In the genomic region with DNA sequence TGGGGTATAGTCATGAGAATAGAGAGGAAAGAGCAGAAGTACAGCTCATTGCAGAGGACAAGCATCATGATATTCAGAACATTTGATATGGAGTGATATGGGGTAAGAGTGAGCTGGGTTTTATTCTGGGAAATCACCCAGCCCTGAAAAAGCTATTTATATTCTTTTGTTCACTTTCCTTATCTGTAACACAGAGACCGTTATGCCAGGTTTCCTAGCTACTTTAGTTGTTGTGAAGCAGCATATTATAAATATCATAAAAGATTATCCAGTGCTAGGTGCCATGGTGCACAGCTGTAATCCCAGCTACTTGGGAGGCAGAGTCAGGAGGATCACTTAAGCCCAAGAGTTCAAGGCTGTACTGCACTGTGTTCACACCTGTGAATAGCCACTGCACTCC, we compare ENCODE assay signal across 30 cellular contexts. TPM values are rescaled to one million over a fixed set of nuclear protein-coding genes. Genes with fewer than 3 reads are reported as not detected.
"Had no signal": no experiment of that assay in that cellular context is flagged by ENCODE, and none has a peak within 500 bp of the region (broad histone marks: within the 10 kb centered on the region; RNA-seq: fewer than 3 reads in every experiment).

No MANE protein-coding gene starts in this region.

- H3K9me3 ChIP-seq: lower lobe of right lung, pancreas, prostate gland, right lobe of liver, stomach, testis, thyroid gland, upper lobe of right lung had no signal

- H3K4me1 ChIP-seq: lower lobe of right lung, pancreas, prostate gland, right lobe of liver, stomach, testis, thyroid gland, upper lobe of right lung had no signal

- H3K27ac ChIP-seq: lower lobe of right lung, pancreas, prostate gland, right lobe of liver, skin epidermis, stomach, testis, thyroid gland, upper lobe of right lung had no signal

- DNase-seq: head of caudate nucleus; hypothalamus; immature natural killer cell; kidney; lower lobe of right lung; mammary epithelial cell; mesenchymal stem cell; naive thymus-derived CD8-positive, alpha-beta T cell; nucleus accumbens; pancreas; posterior cingulate gyrus; retina; right lobe of liver; stimulated activated CD4-positive, alpha-beta T cell treated with anti-CD3 and anti-CD28 coated beads, Interleukin-12 subunit alpha, Interleukin-12 subunit beta, amount 100 ng/mL, for 4 hours; stimulated activated CD4-positive, alpha-beta T cell treated with anti-CD3 and anti-CD28 coated beads, Interleukin-15, amount 100 ng/mL, for 24 hours; stimulated activated CD4-positive, alpha-beta T cell treated with anti-CD3 and anti-CD28 coated beads, Interleukin-2, amount 100 ng/mL, for 24 hours; stimulated activated CD4-positive, alpha-beta T cell treated with anti-CD3 and anti-CD28 coated beads, Interleukin-4, amount 100 ng/mL, for 1 hour; stimulated activated naive B cell treated with anti-CD40 and anti-IgM and Interleukin-4, amounts not matched to agents 10 μg/mL and 1 μg/mL and 100 μg/mL, for 72 hours; stimulated activated naive CD8-positive, alpha-beta T cell treated with anti-CD3 and anti-CD28 coated beads, Interleukin-15, Interleukin-2, amounts not matched to agents 100 U/mL and 50 U/mL, for 24 hours; stomach; testis; thyroid gland; trophoblast cell; upper lobe of right lung had no signal

- H3K27me3 ChIP-seq: pancreas, testis, thyroid gland had no signal

- H3K4me3 ChIP-seq: lower lobe of right lung, pancreas, prostate gland, right lobe of liver, skin epidermis, stomach, testis, thyroid gland, upper lobe of right lung had no signal

- ATAC-seq: lower lobe of right lung; naive thymus-derived CD8-positive, alpha-beta T cell; pancreas; right lobe of liver; stimulated activated naive B cell treated with anti-CD40 and anti-IgM and Interleukin-4, amounts not matched to agents 10 μg/mL and 1 μg/mL and 100 μg/mL, for 72 hours; stimulated activated naive CD8-positive, alpha-beta T cell treated with anti-CD3 and anti-CD28 coated beads, Interleukin-15, Interleukin-2, amounts not matched to agents 100 U/mL and 50 U/mL, for 24 hours; upper lobe of right lung had no signal

- H3K36me3 ChIP-seq: lower lobe of right lung, pancreas, prostate gland, right lobe of liver, stomach, thyroid gland, upper lobe of right lung had no signal

RNA-seq across cellular contexts. Expression of gene DEFB129, which starts 9.8 kb away (rescaled TPM):
- total RNA-seq: kidney; liver; lower lobe of right lung; mammary epithelial cell; mucosa of gallbladder; naive thymus-derived CD8-positive, alpha-beta T cell; neural crest cell; osteoblast; pancreas; prostate gland; right lobe of liver; stomach; testis; thyroid gland; upper lobe of right lung had no signal
- polyA plus RNA-seq: immature natural killer cell; liver; mammary epithelial cell; naive thymus-derived CD8-positive, alpha-beta T cell; pancreas; stomach had no signal

RNA-seq across cellular contexts. Expression of gene DEFB128, which starts 27.8 kb away (rescaled TPM):
- total RNA-seq: kidney; liver; lower lobe of right lung; mammary epithelial cell; mucosa of gallbladder; naive thymus-derived CD8-positive, alpha-beta T cell; neural crest cell; osteoblast; pancreas; prostate gland; right lobe of liver; stomach; testis; thyroid gland; upper lobe of right lung had no signal
- polyA plus RNA-seq: immature natural killer cell; liver; mammary epithelial cell; naive thymus-derived CD8-positive, alpha-beta T cell; pancreas; stomach had no signal

RNA-seq across cellular contexts. Expression of gene DEFB132, which starts 40.3 kb away (rescaled TPM):
- total RNA-seq: kidney; lower lobe of right lung; mammary epithelial cell; mucosa of gallbladder; naive thymus-derived CD8-positive, alpha-beta T cell; neural crest cell; osteoblast; pancreas; stomach; testis; thyroid gland; upper lobe of right lung had no signal
- polyA plus RNA-seq: immature natural killer cell; mammary epithelial cell; naive thymus-derived CD8-positive, alpha-beta T cell; stomach had no signal
